In genomic region chr6:83546636-83547035, GRCh38 we compare ENCODE assay signal across 1 cellular context.
TF ChIP-seq lines count a peak whose summit lies in the region.

No MANE protein-coding gene starts in this region.

TF ChIP-seq in WTC11, 78 proteins besides CTCF, POLR2A, EP300 and RAD21 (continued from another document):
- TF ChIP-seq CREB1 (CRISPR knock-in tag; IDR thresholded peaks at IDR 0.05), result no peak
- TF ChIP-seq MXD4 (CRISPR knock-in tag; IDR thresholded peaks at IDR 0.05; ENCODE audit: borderline replicate concordance), result no peak
